Comparison of ENCODE assay signal across 16 cellular contexts in the genomic region with DNA sequence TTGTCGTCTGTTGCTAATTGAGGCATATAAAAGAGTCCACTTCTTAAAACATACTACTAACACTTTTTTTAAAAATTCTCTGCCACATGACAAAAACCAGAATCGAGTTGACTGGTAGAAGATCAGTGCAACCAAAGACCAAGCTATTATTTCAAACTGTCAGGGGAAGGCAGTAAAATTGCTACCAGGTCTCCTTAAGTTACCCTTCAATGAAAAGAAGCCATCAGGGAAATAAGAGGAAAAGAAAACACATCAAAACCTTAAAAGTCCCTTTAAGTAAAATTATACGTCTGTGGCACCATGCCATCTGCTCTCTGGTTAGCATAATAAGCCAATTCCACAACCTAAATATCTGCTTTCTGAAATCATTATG. TPM values are rescaled to one million over a fixed set of nuclear protein-coding genes. Genes with fewer than 3 reads are reported as not detected.
DNase-seq lines count a peak whose midpoint lies in the region; ATAC-seq and TF ChIP-seq lines count a peak whose summit lies in the region.
"Had no signal": no experiment of that assay in that cellular context is flagged by ENCODE, and none has a peak within 500 bp of the region (broad histone marks: within the 10 kb centered on the region; RNA-seq: fewer than 3 reads in every experiment).

No MANE protein-coding gene starts in this region.

- no peak overlapping the region for H2AK5ac ChIP-seq in IMR-90 (ENCODE audit: low read depth, low read length)

- no peaks in the 10 kb centered on the region for H3K9me3 ChIP-seq in BLaER1
- H3K9me3 ChIP-seq in IMR-90 (ENCODE audit: control insufficient read depth, insufficient read depth, low read length): no peaks in the 10 kb centered on the region
- no peaks in the 10 kb centered on the region for H3K9me3 ChIP-seq in colonic mucosa
- no peaks in the 10 kb centered on the region for H3K9me3 ChIP-seq in naive thymus-derived CD4-positive, alpha-beta T cell (ENCODE audit: control insufficient read depth in 2 of 3, low read length in 3 of 3)
- H3K9me3 ChIP-seq: Peyer's patch, thoracic aorta had no signal

- peaks cover 88% of the 10 kb centered on the region for H3K4me1 ChIP-seq in BLaER1
- H3K4me1 ChIP-seq in IMR-90 (ENCODE audit: control insufficient read depth, insufficient read depth, low read length): peaks cover 11% of the 10 kb centered on the region
- no peaks in the 10 kb centered on the region for H3K4me1 ChIP-seq in colonic mucosa
- H3K4me1 ChIP-seq in naive thymus-derived CD4-positive, alpha-beta T cell (ENCODE audit: control insufficient read depth in 2 of 2, insufficient read depth in 2 of 2, low read length in 2 of 2): no peaks in the 10 kb centered on the region

- 0 out of 2 replicates have a peak overlapping the region, but pooled peaks have one; percentile 40 for H3K14ac ChIP-seq in IMR-90 (replicated peaks; ENCODE audit: low read depth, low read length)

- H3K27me3 Mint-ChIP-seq in nephron progenitor cell (ENCODE audit: low read depth, poor library complexity): no peaks in the 10 kb centered on the region
- H3K27me3 Mint-ChIP-seq in naive thymus-derived CD4-positive, alpha-beta T cell: peaks cover 23 to 55% (median 33%) of the 10 kb centered on the region in 5 donors
- H3K27me3 Mint-ChIP-seq in activated CD4-positive, alpha-beta memory T cell treated with anti-CD3 and anti-CD28 coated beads for 36 hours: peaks cover 30% of the 10 kb centered on the region

- no peaks in the 10 kb centered on the region for H3K9me3 Mint-ChIP-seq in nephron progenitor cell
- H3K9me3 Mint-ChIP-seq in activated naive CD4-positive, alpha-beta T cell treated with anti-CD3 and anti-CD28 coated beads, Interleukin-2, amount 50 U/mL, for 72 hours: peaks cover 4 to 8% of the 10 kb centered on the region in 2 donors
- H3K9me3 Mint-ChIP-seq in naive thymus-derived CD4-positive, alpha-beta T cell: peaks cover 0 to 6% (median 3%) of the 10 kb centered on the region in 11 donors
- H3K9me3 Mint-ChIP-seq in activated CD4-positive, alpha-beta memory T cell treated with anti-CD3 and anti-CD28 coated beads for 36 hours: no peaks in the 10 kb centered on the region
- H3K9me3 Mint-ChIP-seq: memory B cell had no signal

- no peak for TF ChIP-seq RAD21 in IMR-90 (IDR thresholded peaks at IDR 0.05; ENCODE audit: low read length)

- DNase-seq in IMR-90 (no peak), colonic mucosa (no peak), nephron progenitor cell (no peak), AML-193 (lab: John Stamatoyannopoulos, UW) (no peak)
- DNase-seq in activated naive CD4-positive, alpha-beta T cell treated with anti-CD3 and anti-CD28 coated beads, Interleukin-2, amount 50 U/mL, for 72 hours (ENCODE audit: low spot score in 2 of 2): no peak
- DNase-seq in naive thymus-derived CD4-positive, alpha-beta T cell: no peak
- DNase-seq in activated CD4-positive, alpha-beta memory T cell treated with anti-CD3 and anti-CD28 coated beads for 36 hours: no peak
- DNase-seq: activated CD4-positive, alpha-beta T cell treated with anti-CD3 and anti-CD28 coated beads for 1 hour; GOT3; NCI-H345; Peyer's patch; posterior cingulate gyrus; T-helper 1 cell had no signal

- H2BK120ac ChIP-seq in IMR-90 (ENCODE audit: low read depth, low read length): peak overlapping the region; percentile 32

- H3K4me2 ChIP-seq in BLaER1 (peak overlapping the region; percentile 90), IMR-90 (ENCODE audit: low read depth, low read length) (peak overlapping the region; percentile 65; the same call in 1 of the 2 replicates)

- intact Hi-C loops in IMR-90 (cut with micrococcal nuclease): loop anchor here (2.0 to 5.0 kb wide), 2 partner anchors 748 to 1796 kb away; no protein-coding TSS in a partner anchor
- intact Hi-C loops in colonic mucosa (cut with DNase I): no loop called here
- intact Hi-C loops in naive thymus-derived CD4-positive, alpha-beta T cell (cut with micrococcal nuclease): no loop called here
- intact Hi-C loops in activated CD4-positive, alpha-beta memory T cell treated with anti-CD3 and anti-CD28 coated beads for 36 hours (cut with micrococcal nuclease): no loop called here

- no peak overlapping the region for H4K5ac ChIP-seq in IMR-90 (ENCODE audit: low read depth, low read length)

- peak overlapping the region; percentile 49; the same call in 1 of the 2 replicates for H3K4ac ChIP-seq in IMR-90 (ENCODE audit: low read depth, low read length)

- POLR2A ChIA-PET in IMR-90 (lab: Charles Lee; ENCODE audit: unreplicated experiment): interaction anchor here (0.7 to 1.1 kb wide), 2 partner anchors 77 to 140 kb away, joined by 3 to 8 read pairs; no protein-coding TSS in a partner anchor
- POLR2A ChIA-PET in naive thymus-derived CD4-positive, alpha-beta T cell (lab: Charles Lee): no interaction called here
- POLR2A ChIA-PET in activated CD4-positive, alpha-beta memory T cell treated with anti-CD3 and anti-CD28 coated beads for 36 hours (lab: Charles Lee): no interaction called here

- no CpG with 5 or more reads among the region's 3 CpGs for WGBS in IMR-90 (ENCODE audit: extremely low coverage in 2 of 2, insufficient read length in 1 of 2), 2 experiments

- TF ChIP-seq CTCF in IMR-90 (conservative IDR thresholded peaks at IDR 0.05; ENCODE audit: low read depth, low read length) (no peak), colonic mucosa (IDR thresholded peaks at IDR 0.05) (no peak), nephron progenitor cell (IDR thresholded peaks at IDR 0.05) (no peak)

- H3K36me3 ChIP-seq in BLaER1 (peaks cover 69% of the 10 kb centered on the region), IMR-90 (ENCODE audit: control insufficient read depth, insufficient read depth, low read length) (peaks cover 2% of the 10 kb centered on the region; the same call in 1 of the 2 replicates), colonic mucosa (no peaks in the 10 kb centered on the region)
- no peaks in the 10 kb centered on the region for H3K36me3 ChIP-seq in naive thymus-derived CD4-positive, alpha-beta T cell (ENCODE audit: control insufficient read depth in 2 of 3, insufficient read depth in 3 of 3, low read length in 3 of 3)
- H3K36me3 ChIP-seq: Peyer's patch, thoracic aorta had no signal

- H3K9me1 ChIP-seq in IMR-90 (ENCODE audit: insufficient read depth, low read length): 0 out of 2 replicates have a peak, but pooled peaks cover 3% of the 10 kb centered on the region

- no peak overlapping the region for H3K4me3 Mint-ChIP-seq in nephron progenitor cell
- H3K4me3 Mint-ChIP-seq in naive thymus-derived CD4-positive, alpha-beta T cell: no peak overlapping the region
- H3K4me3 Mint-ChIP-seq in activated CD4-positive, alpha-beta memory T cell treated with anti-CD3 and anti-CD28 coated beads for 36 hours: no peak overlapping the region
- H3K4me3 Mint-ChIP-seq: memory B cell had no signal

- 0 out of 2 replicates have a peak overlapping the region, but pooled peaks have one; percentile 59 for H3K23ac ChIP-seq in IMR-90 (ENCODE audit: low read depth, low read length)

- no peaks in the 10 kb centered on the region for H3K27me3 ChIP-seq in BLaER1
- no peaks in the 10 kb centered on the region; the same call in 1 of the 2 replicates for H3K27me3 ChIP-seq in IMR-90 (ENCODE audit: control insufficient read depth, insufficient read depth, low read length)
- H3K27me3 ChIP-seq in colonic mucosa: no peaks in the 10 kb centered on the region
- no peaks in the 10 kb centered on the region for H3K27me3 ChIP-seq in naive thymus-derived CD4-positive, alpha-beta T cell (ENCODE audit: control insufficient read depth in 2 of 2, insufficient read depth in 2 of 2, low read length in 2 of 2)
- H3K27me3 ChIP-seq: Peyer's patch had no signal

- H3K27ac ChIP-seq in BLaER1: no peak overlapping the region
- peak overlapping the region; percentile 28; the same call in 1 of the 2 replicates for H3K27ac ChIP-seq in IMR-90 (ENCODE audit: insufficient read depth, low read length)
- peak overlapping the region; percentile 60 for H3K27ac ChIP-seq in colonic mucosa
- H3K27ac ChIP-seq in naive thymus-derived CD4-positive, alpha-beta T cell (ENCODE audit: low read depth, low read length): no peak overlapping the region

- H3K9ac ChIP-seq in BLaER1 (peak overlapping the region; percentile 95), IMR-90 (ENCODE audit: low read depth, low read length) (no peak overlapping the region), colonic mucosa (ENCODE audit: low read depth in 2 of 2, low read length in 2 of 2) (no peak overlapping the region)

- CTCF ChIA-PET in IMR-90 (lab: Yijun Ruan, JAX): interaction anchor here (1.0 kb wide), 1 partner anchor 29 kb away, joined by 3 read pairs; no protein-coding TSS in a partner anchor
- CTCF ChIA-PET in naive thymus-derived CD4-positive, alpha-beta T cell (lab: Charles Lee): no interaction called here
- CTCF ChIA-PET in activated CD4-positive, alpha-beta memory T cell treated with anti-CD3 and anti-CD28 coated beads for 36 hours (lab: Charles Lee): no interaction called here

- peaks cover 12 to 37% of the 10 kb centered on the region in 2 experiments for H3K79me1 ChIP-seq in IMR-90 (ENCODE audit: low read depth in 1 of 2, low read length in 2 of 2)

- H3K4me3 ChIP-seq in BLaER1 (peak overlapping the region; percentile 91), IMR-90 (ENCODE audit: insufficient read depth, low read depth, low read length) (no peak overlapping the region), colonic mucosa (no peak overlapping the region)
- H3K4me3 ChIP-seq in naive thymus-derived CD4-positive, alpha-beta T cell (ENCODE audit: low read length): no peak overlapping the region
- H3K4me3 ChIP-seq: Peyer's patch had no signal

- H3K18ac ChIP-seq in IMR-90 (ENCODE audit: low read depth, low read length): peak overlapping the region; percentile 70; the same call in 1 of the 2 replicates

- no peak for TF ChIP-seq POLR2A in IMR-90 (IDR thresholded peaks at IDR 0.05; ENCODE audit: low read depth, low read length)

- BruUV-seq in IMR-90 (replicated peaks; lab: Mats Ljungman, UMichigan): no TSS peak

- peak overlapping the region; percentile 49; the same call in 1 of the 2 replicates for H2BK20ac ChIP-seq in IMR-90 (ENCODE audit: low read depth, low read length)

- no peaks in the 10 kb centered on the region for H3K4me1 Mint-ChIP-seq in nephron progenitor cell
- H3K4me1 Mint-ChIP-seq in naive thymus-derived CD4-positive, alpha-beta T cell: peaks cover 0 to 1% (median 0%) of the 10 kb centered on the region in 7 donors
- no peaks in the 10 kb centered on the region for H3K4me1 Mint-ChIP-seq in activated CD4-positive, alpha-beta memory T cell treated with anti-CD3 and anti-CD28 coated beads for 36 hours (ENCODE audit: low read depth)

- no peaks in the 10 kb centered on the region for H3K36me3 Mint-ChIP-seq in nephron progenitor cell (ENCODE audit: low read depth)
- peaks cover 0 to 18% of the 10 kb centered on the region in 2 donors for H3K36me3 Mint-ChIP-seq in activated naive CD4-positive, alpha-beta T cell treated with anti-CD3 and anti-CD28 coated beads, Interleukin-2, amount 50 U/mL, for 72 hours
- H3K36me3 Mint-ChIP-seq in naive thymus-derived CD4-positive, alpha-beta T cell: peaks cover 0 to 8% (median 0%) of the 10 kb centered on the region in 5 donors
- H3K36me3 Mint-ChIP-seq in activated CD4-positive, alpha-beta memory T cell treated with anti-CD3 and anti-CD28 coated beads for 36 hours: no peaks in the 10 kb centered on the region

- H3K27ac Mint-ChIP-seq in nephron progenitor cell: peak overlapping the region; percentile 93
- H3K27ac Mint-ChIP-seq in activated naive CD4-positive, alpha-beta T cell treated with anti-CD3 and anti-CD28 coated beads, Interleukin-2, amount 50 U/mL, for 72 hours: no peak overlapping the region
- H3K27ac Mint-ChIP-seq in naive thymus-derived CD4-positive, alpha-beta T cell: no peak overlapping the region
- H3K27ac Mint-ChIP-seq in activated CD4-positive, alpha-beta memory T cell treated with anti-CD3 and anti-CD28 coated beads for 36 hours: no peak overlapping the region
- H3K27ac Mint-ChIP-seq: memory B cell had no signal

- H2AFZ ChIP-seq in IMR-90 (replicated peaks; ENCODE audit: low read length, poor library complexity): no peak overlapping the region

- H2BK15ac ChIP-seq in IMR-90 (ENCODE audit: low read depth, low read length): 0 out of 3 replicates have a peak overlapping the region, but pooled peaks have one; percentile 1

- peak overlapping the region; percentile 26; the same call in 1 of the 2 replicates for H4K91ac ChIP-seq in IMR-90 (ENCODE audit: insufficient read depth, low read depth, low read length)

- H4K20me1 ChIP-seq in BLaER1: peaks cover 100% of the 10 kb centered on the region
- H4K20me1 ChIP-seq in IMR-90 (ENCODE audit: insufficient read depth, low read length): peaks cover 2% of the 10 kb centered on the region; the same call in 1 of the 2 replicates

- H4K8ac ChIP-seq in IMR-90 (ENCODE audit: low read depth in 2 of 2, low read length in 2 of 2): peak overlapping the region in 1 of 2 experiments; percentile 34; a peak in 1 of 4 replicates

- dilution Hi-C loops in IMR-90 (cut with HindIII; ENCODE audit: low sequenced_read_pairs, unreplicated experiment): no loop called here

- in situ Hi-C loops in IMR-90 (cut with MboI; ENCODE audit: low sequenced_read_pairs): no loop called here

- no peak for ATAC-seq in IMR-90 (ENCODE audit: low read depth)
- no peak for ATAC-seq in activated naive CD4-positive, alpha-beta T cell treated with anti-CD3 and anti-CD28 coated beads, Interleukin-2, amount 50 U/mL, for 72 hours
- ATAC-seq in naive thymus-derived CD4-positive, alpha-beta T cell: no peak

- H2AK9ac ChIP-seq in IMR-90 (replicated peaks; ENCODE audit: low read depth, low read length, poor library complexity): no peak overlapping the region

- H3K56ac ChIP-seq in IMR-90 (ENCODE audit: extremely low read depth, insufficient read depth, low read length): no peak overlapping the region; the same call in 1 of the 2 replicates

- H2BK5ac ChIP-seq in IMR-90 (ENCODE audit: low read depth, low read length, poor library complexity, severe bottlenecking): peak overlapping the region; percentile 5

RNA-seq across cellular contexts. Expression of gene ZNF608, which starts 9.6 kb away (rescaled TPM):
- total RNA-seq in IMR-90 (2012; rRNA removed) (15.1 and 16.4 TPM in 2 replicates), colonic mucosa (10 to 100 TPM; 14.6 to 20.0 TPM)
- polyA plus RNA-seq in IMR-90 (2012; rRNA removed): 9.8 TPM in 2 replicates
- polyA plus RNA-seq in IMR-90 (2012; cell fraction: cytosol; rRNA removed): 2.7 and 5.9 TPM in 2 replicates
- polyA plus RNA-seq in IMR-90 (2012; cell fraction: nucleus; rRNA removed; ENCODE audit: low replicate concordance): 10.3 and 27.2 TPM in 2 replicates
- not detected for total RNA-seq in activated naive CD4-positive, alpha-beta T cell treated with anti-CD3 and anti-CD28 coated beads, Interleukin-2, amount 50 U/mL, for 72 hours
- 1 to 10 TPM in 1 of 5 experiments, under 1 TPM in 1, not detected in 3; 0.90 to 1.5 TPM for total RNA-seq in naive thymus-derived CD4-positive, alpha-beta T cell
- not detected for polyA plus RNA-seq in naive thymus-derived CD4-positive, alpha-beta T cell
- not detected for total RNA-seq in activated CD4-positive, alpha-beta memory T cell treated with anti-CD3 and anti-CD28 coated beads for 36 hours

Comparison
In these comparisons a context has a peak if more than half of its experiments do, and no peak if none do; other contexts are left out.
1. H3K27ac ChIP-seq: peak in IMR-90 (single experiment) and colonic mucosa (single experiment); none in BLaER1 (single experiment) and naive thymus-derived CD4-positive, alpha-beta T cell (single experiment).